Comparison of ENCODE assay signal across 15 cellular contexts in genomic region chr10:45442670-45443069, GRCh38.
DNase-seq lines count a peak whose midpoint lies in the region; ATAC-seq, FAIRE-seq and TF ChIP-seq lines count a peak whose summit lies in the region.
"Had no signal": no experiment of that assay in that cellular context is flagged by ENCODE, and none has a peak within 500 bp of the region (broad histone marks: within the 10 kb centered on the region; RNA-seq: fewer than 3 reads in every experiment).

No MANE protein-coding gene starts in this region.

- H3K79me2 ChIP-seq in HepG2 (ENCODE audit: insufficient read depth, low read length), result no peaks in the 10 kb centered on the region

- POLR2A ChIA-PET in HepG2 (lab: Yijun Ruan, JAX), result no interaction called here

- H3K27me3 ChIP-seq in HepG2 (ENCODE audit: control insufficient read depth in 1 of 2, insufficient read depth in 2 of 2, low read length in 2 of 2) (peaks cover 0 to 2% of the 10 kb centered on the region in 2 experiments; a peak in 1 of 5 replicates), right lobe of liver (no peaks in the 10 kb centered on the region), RWPE2 (ENCODE audit: insufficient read depth, poor library complexity, severe bottlenecking) (no peaks in the 10 kb centered on the region), dorsolateral prefrontal cortex (no peaks in the 10 kb centered on the region)
- H3K27me3 ChIP-seq: BLaER1 treated with 17β-estradiol and CSF1 and Interleukin-3, amounts not matched to agents 10 nM and 100 nM had no signal

- no peak overlapping the region for H3K9ac ChIP-seq in HepG2 (ENCODE audit: insufficient read depth, low read depth, low read length)
- H3K9ac ChIP-seq: BLaER1 treated with 17β-estradiol and CSF1 and Interleukin-3, amounts not matched to agents 10 nM and 100 nM had no signal

- TF ChIP-seq POLR2A in HepG2 (IDR thresholded peaks at IDR 0.05; ENCODE audit: insufficient read depth in 1 of 2, low read depth in 2 of 2, low read length in 2 of 2) (no peak), right lobe of liver (IDR thresholded peaks at IDR 0.05) (no peak)

- no peaks in the 10 kb centered on the region for H4K20me1 ChIP-seq in HepG2 (ENCODE audit: insufficient read depth, low read length)

- FAIRE-seq in HepG2 (lab: Jason Lieb, UNC), result no peak

- no TSS peak for BruUV-seq in HepG2 (replicated peaks; lab: Mats Ljungman, UMichigan)

- no peaks in the 10 kb centered on the region for H3K36me3 ChIP-seq in HepG2 (replicated peaks in 1 of 2; ENCODE audit: control insufficient read depth in 1 of 2, insufficient read depth in 2 of 2, low read length in 2 of 2)
- no peaks in the 10 kb centered on the region for H3K36me3 ChIP-seq in right lobe of liver
- H3K36me3 ChIP-seq in RWPE2 (ENCODE audit: low read depth), result no peaks in the 10 kb centered on the region

- DNase-seq in HepG2 (ENCODE audit: low spot score) (no peak), right lobe of liver (no peak), RWPE2 (ENCODE audit: low spot score) (no peak), left colon (no peak), dorsolateral prefrontal cortex (no peak), NCI-H2171 treated with DMSO at 0.1 percent for 48 hours (lab: John Stamatoyannopoulos, UW) (no peak)
- no peak for DNase-seq in NK-92 treated with Interleukin-12 subunit alpha and Interleukin-12 subunit beta, amount 100 ng/mL, for 24 hours (lab: John Stamatoyannopoulos, UW)
- DNase-seq: activated CD4-positive, alpha-beta T cell treated with anti-CD3 and anti-CD28 coated beads for 4 hours; EL; left lung; midbrain; NCI-H187 treated with DMSO at 0.1 percent for 48 hours; stimulated activated CD4-positive, alpha-beta T cell treated with anti-CD3 and anti-CD28 coated beads, Interleukin-4, amount 100 ng/mL, for 24 hours had no signal

- H3K4me1 ChIP-seq in HepG2 (ENCODE audit: insufficient read depth, low read length) (peaks cover 13% of the 10 kb centered on the region), right lobe of liver (peaks cover 0 to 8% (median 2%) of the 10 kb centered on the region in 4 donors), RWPE2 (ENCODE audit: insufficient read depth, poor library complexity, severe bottlenecking) (no peaks in the 10 kb centered on the region)

- no peak overlapping the region for H3K4me3 ChIP-seq in HepG2 (replicated peaks in 1 of 3; ENCODE audit: insufficient read depth in 1 of 3, low read depth in 2 of 3, low read length in 3 of 3)
- H3K4me3 ChIP-seq in right lobe of liver, result no peak overlapping the region
- no peak overlapping the region for H3K4me3 ChIP-seq in RWPE2 (ENCODE audit: severe bottlenecking)
- no peak overlapping the region for H3K4me3 ChIP-seq in dorsolateral prefrontal cortex
- H3K4me3 ChIP-seq: BLaER1 treated with 17β-estradiol and CSF1 and Interleukin-3, amounts not matched to agents 10 nM and 100 nM; left lung had no signal

- intact Hi-C loops in HepG2 (cut with micrococcal nuclease; ENCODE audit: unreplicated experiment) (loop anchor here (10.0 kb wide), 1 partner anchor 438 kb away; the partner anchor contains the start of gene ZNF22), right lobe of liver (cut with DNase I) (no loop called here), left colon (cut with DNase I, micrococcal nuclease) (no loop called here), dorsolateral prefrontal cortex (cut with DNase I) (no loop called here)

- ATAC-seq in HepG2 (peak; percentile 75), right lobe of liver (no peak), RWPE2 (ENCODE audit: low read depth) (peak; percentile 30; the same call in 1 of the 3 replicates), left colon (peak; percentile 28), HG03139 (IDR thresholded peaks at IDR 0.05; ENCODE audit: unreplicated experiment) (no peak)
- ATAC-seq: left lung had no signal

- H3K4me2 ChIP-seq in HepG2 (ENCODE audit: low read depth, low read length), result no peak overlapping the region
- H3K4me2 ChIP-seq: BLaER1 treated with 17β-estradiol and CSF1 and Interleukin-3, amounts not matched to agents 10 nM and 100 nM had no signal

- WGBS in HepG2 (ENCODE audit: low lambda C conversion rate), result 29% methylated on average over 6 of the region's 13 CpGs
- WGBS in right lobe of liver (ENCODE audit: insufficient coverage, low coverage, low lambda C conversion rate, missing lambda C conversion rate), result 48% methylated on average over 5 of the region's 13 CpGs

- H3K27ac ChIP-seq in HepG2 (ENCODE audit: extremely low read length, insufficient read depth, low read length) (no peak overlapping the region), right lobe of liver (no peak overlapping the region), RWPE2 (ENCODE audit: poor library complexity, severe bottlenecking) (no peak overlapping the region), dorsolateral prefrontal cortex (no peak overlapping the region)
- H3K27ac ChIP-seq: left lung had no signal

- no peak for TF ChIP-seq EP300 in HepG2 (IDR thresholded peaks at IDR 0.05; ENCODE audit: low read depth in 2 of 2, low read length in 2 of 2)
- TF ChIP-seq EP300 in HepG2 (CRISPR knock-in tag; IDR thresholded peaks at IDR 0.05; ENCODE audit: borderline replicate concordance), result no peak

- in situ Hi-C loops in HepG2 (cut with HindIII; ENCODE audit: extremely low pct_ligation_motif_present, low pct_unique_long_range_greater_than_20kb), result loop anchor here (10.0 to 25.0 kb wide), 2 partner anchors 208 to 430 kb away; partner anchors contain the start of gene ZNF22

- H3K9me3 ChIP-seq in HepG2 (ENCODE audit: low read length) (no peaks in the 10 kb centered on the region), right lobe of liver (no peaks in the 10 kb centered on the region), RWPE2 (ENCODE audit: severe bottlenecking) (no peaks in the 10 kb centered on the region)
- H3K9me3 ChIP-seq: left lung had no signal

- no peak for TF ChIP-seq RAD21 in HepG2 (CRISPR knock-in tag; IDR thresholded peaks at IDR 0.05)

- CTCF ChIA-PET in HepG2 (lab: Yijun Ruan, JAX; ENCODE audit: low intra/inter-chr PET ratio, low total read pairs), result no interaction called here

- no peak overlapping the region for H2AFZ ChIP-seq in HepG2 (ENCODE audit: low read length)

- TF ChIP-seq CTCF in HepG2 (CRISPR knock-in tag; IDR thresholded peaks at IDR 0.05) (peak; percentile 61), right lobe of liver (IDR thresholded peaks at IDR 0.05) (no peak), RWPE2 (IDR thresholded peaks at IDR 0.05; ENCODE audit: poor library complexity, severe bottlenecking) (no peak), dorsolateral prefrontal cortex (IDR thresholded peaks at IDR 0.05 in 54 of 56, conservative IDR thresholded peaks at IDR 0.05 in 2 of 56; ENCODE audit: low read depth in 1 of 56, partially characterized antibody in 56 of 56) (no peak)

TF ChIP-seq in HepG2, 621 proteins besides CTCF, POLR2A, EP300 and RAD21 (continues in another document):
- TF ChIP-seq MAFG (CRISPR knock-in tag; IDR thresholded peaks at IDR 0.05) (no peak), KDM2A (CRISPR knock-in tag; IDR thresholded peaks at IDR 0.05; ENCODE audit: borderline replicate concordance, low read depth) (0 out of 2 replicates have a peak, but pooled peaks have one; percentile 6), CBX5 (CRISPR knock-in tag; IDR thresholded peaks at IDR 0.05; ENCODE audit: borderline replicate concordance) (no peak), ZNF207 (IDR thresholded peaks at IDR 0.05; ENCODE audit: borderline replicate concordance) (no peak), SOX13 (IDR thresholded peaks at IDR 0.05) (no peak), SOX13 (CRISPR knock-in tag; conservative IDR thresholded peaks at IDR 0.05 in 1 of 2, IDR thresholded peaks at IDR 0.05 in 1 of 2) (no peak), IRF1 (CRISPR knock-in tag; IDR thresholded peaks at IDR 0.05; ENCODE audit: low read depth) (no peak), ZNF670 (CRISPR knock-in tag; IDR thresholded peaks at IDR 0.05; ENCODE audit: borderline replicate concordance) (no peak), CHCHD3 (CRISPR knock-in tag; IDR thresholded peaks at IDR 0.05) (no peak), ZNF263 (CRISPR knock-in tag; IDR thresholded peaks at IDR 0.05) (peak; percentile 30; the same call in 1 of the 2 replicates), MIXL1 (CRISPR knock-in tag; IDR thresholded peaks at IDR 0.05) (no peak), EZH2 (conservative IDR thresholded peaks at IDR 0.05; ENCODE audit: low read depth, low read length) (no peak), ZNF776 (CRISPR knock-in tag; IDR thresholded peaks at IDR 0.05) (peak; percentile 31; the same call in 1 of the 2 replicates), IKZF4 (CRISPR knock-in tag; IDR thresholded peaks at IDR 0.05; ENCODE audit: borderline replicate concordance, low read depth, not compliant biosample characterization) (no peak), ZNF10 (CRISPR knock-in tag; IDR thresholded peaks at IDR 0.05; ENCODE audit: borderline replicate concordance, low read depth) (no peak), TERF1 (CRISPR knock-in tag; IDR thresholded peaks at IDR 0.05) (no peak), PTBP1 (IDR thresholded peaks at IDR 0.05; ENCODE audit: low read depth, low read length, poor library complexity, severe bottlenecking) (no peak), STAG1 (CRISPR knock-in tag; IDR thresholded peaks at IDR 0.05) (peak; percentile 46)
- TF ChIP-seq, protein P1, sequence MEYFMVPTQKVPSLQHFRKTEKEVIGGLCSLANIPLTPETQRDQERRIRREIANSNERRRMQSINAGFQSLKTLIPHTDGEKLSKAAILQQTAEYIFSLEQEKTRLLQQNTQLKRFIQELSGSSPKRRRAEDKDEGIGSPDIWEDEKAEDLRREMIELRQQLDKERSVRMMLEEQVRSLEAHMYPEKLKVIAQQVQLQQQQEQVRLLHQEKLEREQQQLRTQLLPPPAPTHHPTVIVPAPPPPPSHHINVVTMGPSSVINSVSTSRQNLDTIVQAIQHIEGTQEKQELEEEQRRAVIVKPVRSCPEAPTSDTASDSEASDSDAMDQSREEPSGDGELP (IDR thresholded peaks at IDR 0.05; ENCODE audit: borderline replicate concordance, low read depth), result no peak

Comparison
In these comparisons a context has a peak if more than half of its experiments do, and no peak if none do; other contexts are left out.
1. ATAC-seq: peak in HepG2 (single experiment), RWPE2 (single experiment) and left colon (single experiment); none in right lobe of liver (0 of 4) and HG03139 (single experiment).